Comparison of ENCODE assay signal across 1 cellular context in genomic region chr19:2095338-2095938, GRCh38.
TF ChIP-seq lines count a peak whose summit lies in the region.

No MANE protein-coding gene starts in this region.

TF ChIP-seq in K562, 482 proteins besides CTCF, POLR2A, EP300 and RAD21 (continues in another document):
- TF ChIP-seq KDM5B (IDR thresholded peaks at IDR 0.05; ENCODE audit: insufficient replicate concordance, low read depth, low read length) (peak; percentile 56), LARP7 (IDR thresholded peaks at IDR 0.05) (peak; percentile 88; the same call in 1 of the 2 replicates), ZNF324 (CRISPR knock-in tag; IDR thresholded peaks at IDR 0.05) (no peak), ID3 (CRISPR knock-in tag; IDR thresholded peaks at IDR 0.05) (0 out of 2 replicates have a peak, but pooled peaks have one; percentile 31), ID3 (tag; IDR thresholded peaks at IDR 0.05) (no peak), ZNF316 (IDR thresholded peaks at IDR 0.05) (0 out of 2 replicates have a peak, but pooled peaks have one; percentile 3), CTBP1 (IDR thresholded peaks at IDR 0.05; ENCODE audit: borderline replicate concordance) (no peak), MLLT1 (IDR thresholded peaks at IDR 0.05) (0 out of 4 replicates have a peak, but pooled peaks of 1 of the 2 experiments have one; percentile 40), NKRF (IDR thresholded peaks at IDR 0.05; ENCODE audit: borderline replicate concordance) (peak; percentile 83), HDAC1 (IDR thresholded peaks at IDR 0.05) (0 out of 4 replicates have a peak, but pooled peaks of 1 of the 2 experiments have one; percentile 24), PPARD (CRISPR knock-in tag; IDR thresholded peaks at IDR 0.05) (no peak), SAFB (IDR thresholded peaks at IDR 0.05; ENCODE audit: borderline replicate concordance, low read depth, low read length) (no peak), MAZ (CRISPR knock-in tag; conservative IDR thresholded peaks at IDR 0.05 in 1 of 2, IDR thresholded peaks at IDR 0.05 in 1 of 2) (peak in 1 of 2 experiments; percentile 19; a peak in 1 of 4 replicates), GTF3C2 (IDR thresholded peaks at IDR 0.05; ENCODE audit: borderline replicate concordance, extremely low read depth, insufficient read length) (peak; percentile 31), MIER1 (IDR thresholded peaks at IDR 0.05; ENCODE audit: low read depth) (peak; percentile 70; the same call in 1 of the 2 replicates), AFF1 (IDR thresholded peaks at IDR 0.05; ENCODE audit: low read depth in 1 of 2, partially characterized antibody in 2 of 2) (peak; percentile 41 to 47), ZBTB5 (IDR thresholded peaks at IDR 0.05) (peak; percentile 28; the same call in 1 of the 2 replicates), SUPT5H (IDR thresholded peaks at IDR 0.05) (no peak), ZNF740 (CRISPR knock-in tag; IDR thresholded peaks at IDR 0.05) (no peak), ZNF740 (tag; IDR thresholded peaks at IDR 0.05) (0 out of 4 replicates have a peak, but pooled peaks of 1 of the 2 experiments have one; percentile 23), SMARCA4 (IDR thresholded peaks at IDR 0.05) (peak; percentile 55; the same call in 1 of the 2 replicates), ZNF407 (IDR thresholded peaks at IDR 0.05; ENCODE audit: low read depth) (0 out of 2 replicates have a peak, but pooled peaks have one; percentile 29), LEF1 (IDR thresholded peaks at IDR 0.05) (0 out of 2 replicates have a peak, but pooled peaks have one; percentile 29), L3MBTL2 (IDR thresholded peaks at IDR 0.05) (no peak), DLX4 (CRISPR knock-in tag; IDR thresholded peaks at IDR 0.05) (no peak), TRIM28 (IDR thresholded peaks at IDR 0.05) (peak; percentile 79; the same call in 1 of the 2 replicates), TCF3 (CRISPR knock-in tag; IDR thresholded peaks at IDR 0.05) (no peak), RAD51 (IDR thresholded peaks at IDR 0.05; ENCODE audit: borderline replicate concordance, low read depth) (0 out of 2 replicates have a peak, but pooled peaks have one; percentile 11), ZFP30 (CRISPR knock-in tag; IDR thresholded peaks at IDR 0.05; ENCODE audit: borderline replicate concordance) (no peak), GTF2A2 (tag; IDR thresholded peaks at IDR 0.05) (no peak), SMARCE1 (IDR thresholded peaks at IDR 0.05) (0 out of 2 replicates have a peak, but pooled peaks have one; percentile 51)
